ENCODE assay signal across 1 cellular context in the genomic region with DNA sequence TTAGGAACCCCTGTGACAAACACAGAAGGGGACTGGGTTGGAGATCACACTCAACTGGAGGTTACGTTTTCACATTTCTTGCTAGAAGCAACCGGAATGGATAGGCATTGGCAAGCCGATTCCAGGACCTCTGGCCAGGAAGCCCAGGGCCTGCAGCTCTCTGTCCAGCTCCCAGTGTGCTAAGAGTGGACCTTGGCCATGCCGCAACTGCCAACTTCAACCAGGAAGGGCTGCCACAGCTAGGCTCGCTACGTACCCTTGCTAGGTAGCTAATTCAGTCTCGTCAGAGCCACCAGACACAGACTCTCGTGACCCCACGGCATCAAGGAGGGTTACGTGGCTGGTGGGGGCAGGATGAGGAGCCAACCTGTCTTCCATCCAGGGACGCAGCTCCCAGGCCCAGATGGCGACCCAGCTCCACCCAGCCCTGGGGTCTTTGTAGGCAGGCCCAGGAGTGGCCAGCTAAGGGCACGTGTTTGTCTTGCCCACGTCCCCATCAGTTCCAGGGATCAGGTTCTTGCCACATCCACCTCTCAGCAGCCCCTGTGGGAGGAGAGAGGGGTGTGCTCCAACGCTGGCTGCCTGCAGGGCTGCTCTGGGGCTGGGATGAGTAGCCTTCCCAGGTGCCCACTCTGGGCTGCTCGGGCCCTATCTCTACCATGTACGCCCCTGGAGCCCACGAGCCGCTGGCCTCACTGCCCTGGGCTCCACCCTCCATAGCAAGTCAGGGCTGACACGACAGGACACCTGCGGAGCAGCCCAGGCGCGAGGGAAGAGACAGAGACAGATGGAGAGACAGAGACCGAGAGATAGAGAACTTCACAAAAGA.
TF ChIP-seq lines count a peak whose summit lies in the region.

No MANE protein-coding gene starts in this region.

TF ChIP-seq in HepG2, 621 proteins besides CTCF, POLR2A, EP300 and RAD21:
- no peak for TF ChIP-seq ZNF747 (CRISPR knock-in tag; IDR thresholded peaks at IDR 0.05; ENCODE audit: borderline replicate concordance)
- TF ChIP-seq EEA1 (CRISPR knock-in tag; IDR thresholded peaks at IDR 0.05; ENCODE audit: borderline replicate concordance) = no peak
- TF ChIP-seq, protein P1, sequence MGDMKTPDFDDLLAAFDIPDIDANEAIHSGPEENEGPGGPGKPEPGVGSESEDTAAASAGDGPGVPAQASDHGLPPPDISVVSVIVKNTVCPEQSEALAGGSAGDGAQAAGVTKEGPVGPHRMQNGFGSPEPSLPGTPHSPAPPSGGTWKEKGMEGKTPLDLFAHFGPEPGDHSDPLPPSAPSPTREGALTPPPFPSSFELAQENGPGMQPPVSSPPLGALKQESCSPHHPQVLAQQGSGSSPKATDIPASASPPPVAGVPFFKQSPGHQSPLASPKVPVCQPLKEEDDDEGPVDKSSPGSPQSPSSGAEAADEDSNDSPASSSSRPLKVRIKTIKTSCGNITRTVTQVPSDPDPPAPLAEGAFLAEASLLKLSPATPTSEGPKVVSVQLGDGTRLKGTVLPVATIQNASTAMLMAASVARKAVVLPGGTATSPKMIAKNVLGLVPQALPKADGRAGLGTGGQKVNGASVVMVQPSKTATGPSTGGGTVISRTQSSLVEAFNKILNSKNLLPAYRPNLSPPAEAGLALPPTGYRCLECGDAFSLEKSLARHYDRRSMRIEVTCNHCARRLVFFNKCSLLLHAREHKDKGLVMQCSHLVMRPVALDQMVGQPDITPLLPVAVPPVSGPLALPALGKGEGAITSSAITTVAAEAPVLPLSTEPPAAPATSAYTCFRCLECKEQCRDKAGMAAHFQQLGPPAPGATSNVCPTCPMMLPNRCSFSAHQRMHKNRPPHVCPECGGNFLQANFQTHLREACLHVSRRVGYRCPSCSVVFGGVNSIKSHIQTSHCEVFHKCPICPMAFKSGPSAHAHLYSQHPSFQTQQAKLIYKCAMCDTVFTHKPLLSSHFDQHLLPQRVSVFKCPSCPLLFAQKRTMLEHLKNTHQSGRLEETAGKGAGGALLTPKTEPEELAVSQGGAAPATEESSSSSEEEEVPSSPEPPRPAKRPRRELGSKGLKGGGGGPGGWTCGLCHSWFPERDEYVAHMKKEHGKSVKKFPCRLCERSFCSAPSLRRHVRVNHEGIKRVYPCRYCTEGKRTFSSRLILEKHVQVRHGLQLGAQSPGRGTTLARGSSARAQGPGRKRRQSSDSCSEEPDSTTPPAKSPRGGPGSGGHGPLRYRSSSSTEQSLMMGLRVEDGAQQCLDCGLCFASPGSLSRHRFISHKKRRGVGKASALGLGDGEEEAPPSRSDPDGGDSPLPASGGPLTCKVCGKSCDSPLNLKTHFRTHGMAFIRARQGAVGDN (CRISPR knock-in tag; IDR thresholded peaks at IDR 0.05) = peak; percentile 37; the same call in 1 of the 2 replicates
- 0 out of 2 replicates have a peak, but pooled peaks have one; percentile 24 for TF ChIP-seq HNF4A (CRISPR knock-in tag; IDR thresholded peaks at IDR 0.05)
- TF ChIP-seq SMAD1 (CRISPR knock-in tag; IDR thresholded peaks at IDR 0.05; ENCODE audit: borderline replicate concordance, low read depth) = no peak
- no peak for TF ChIP-seq ZNF737 (CRISPR knock-in tag; IDR thresholded peaks at IDR 0.05; ENCODE audit: borderline replicate concordance)
